In genomic region chr2:202786792-202787191, GRCh38 we compare ENCODE assay signal across 23 cellular contexts.
"Had no signal": no experiment of that assay in that cellular context is flagged by ENCODE, and none has a peak within 500 bp of the region (broad histone marks: within the 10 kb centered on the region; RNA-seq: fewer than 3 reads in every experiment).

No MANE protein-coding gene starts in this region.

- DNase-seq: central memory CD4-positive, alpha-beta T cell; effector CD4-positive, alpha-beta T cell; gastrocnemius medialis; glutamatergic neuron; immature natural killer cell; kidney; left cardiac atrium; left ventricle myocardium inferior; mesendoderm; naive thymus-derived CD4-positive, alpha-beta T cell; nephron progenitor cell; posterior cingulate gyrus; right cardiac atrium; spleen; stimulated activated CD4-positive, alpha-beta T cell treated with anti-CD3 and anti-CD28 coated beads, Interleukin-15, amount 100 ng/mL, for 24 hours; stimulated activated CD4-positive, alpha-beta T cell treated with anti-CD3 and anti-CD28 coated beads, Interleukin-1b, Interleukin-23, amount 100 ng/mL, for 48 hours; stimulated activated CD4-positive, alpha-beta T cell treated with anti-CD3 and anti-CD28 coated beads, Interleukin-4, amount 100 ng/mL, for 24 hours; stimulated activated naive CD4-positive, alpha-beta T cell; stomach; substantia nigra had no signal

- H3K4me1 Mint-ChIP-seq: immature natural killer cell had no signal

- H3K27me3 ChIP-seq: gastrocnemius medialis, spleen, stomach had no signal

- H3K4me1 ChIP-seq: gastrocnemius medialis, left ventricle myocardium inferior, spleen had no signal

- H3K27me3 Mint-ChIP-seq: naive thymus-derived CD4-positive, alpha-beta T cell; type B pancreatic cell had no signal

- H3K9me3 ChIP-seq: gastrocnemius medialis, left ventricle myocardium inferior, spleen, stomach had no signal

- H3K9me3 Mint-ChIP-seq: immature natural killer cell; naive thymus-derived CD4-positive, alpha-beta T cell; nephron progenitor cell; type B pancreatic cell had no signal

- H3K4me3 Mint-ChIP-seq: immature natural killer cell; naive thymus-derived CD4-positive, alpha-beta T cell; nephron progenitor cell; type B pancreatic cell had no signal

- H3K27ac Mint-ChIP-seq: immature natural killer cell, type B pancreatic cell had no signal

- H3K27ac ChIP-seq: coronary artery, gastrocnemius medialis, left ventricle myocardium inferior, spleen, stomach had no signal

- ATAC-seq: gastrocnemius medialis; left cardiac atrium; naive thymus-derived CD4-positive, alpha-beta T cell; right cardiac atrium had no signal

- H3K4me3 ChIP-seq: coronary artery, gastrocnemius medialis, left ventricle myocardium inferior, lung, spleen, stomach had no signal
